ENCODE assay signal across 21 cellular contexts in the genomic region with DNA sequence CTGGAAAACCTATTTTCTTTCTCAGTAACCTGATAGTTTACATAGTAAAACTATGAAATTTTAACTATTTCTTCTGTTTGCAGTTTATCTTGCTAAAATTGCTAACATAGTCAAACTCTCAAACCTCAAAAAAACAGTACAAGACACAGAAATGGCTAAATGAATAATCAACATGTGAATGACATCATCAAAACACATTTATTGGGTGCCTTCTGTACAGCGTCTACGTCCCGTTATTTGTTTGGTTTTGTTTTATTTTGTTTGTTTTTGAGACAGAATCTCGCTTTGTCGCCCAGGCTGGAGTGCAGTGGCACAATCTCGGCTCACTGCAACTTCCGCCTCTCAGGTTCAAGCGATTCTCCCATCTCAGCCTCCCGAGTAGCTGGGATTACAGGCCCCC. TPM values are rescaled to one million over a fixed set of nuclear protein-coding genes. Genes with fewer than 3 reads are reported as not detected.
A peak's percentile ranks its signal among the peaks of the same experiment; 100 is the strongest.
DNase-seq lines count a peak whose midpoint lies in the region; ATAC-seq, FAIRE-seq and TF ChIP-seq lines count a peak whose summit lies in the region.
"Had no signal": no experiment of that assay in that cellular context is flagged by ENCODE, and none has a peak within 500 bp of the region (broad histone marks: within the 10 kb centered on the region; RNA-seq: fewer than 3 reads in every experiment).

No MANE protein-coding gene starts in this region.

- H3K36me3 Mint-ChIP-seq in activated naive CD8-positive, alpha-beta T cell = peaks cover 7% of the 10 kb centered on the region
- H3K36me3 Mint-ChIP-seq in activated naive CD8-positive, alpha-beta T cell treated with anti-CD3 and anti-CD28 coated beads for 36 hours = peaks cover 44% of the 10 kb centered on the region
- H3K36me3 Mint-ChIP-seq in CD4-positive, CD25-positive, alpha-beta regulatory T cell = peaks cover 32% of the 10 kb centered on the region

- POLR2A ChIA-PET in HEK293 (lab: Yijun Ruan, JAX) (no interaction called here), GM12878 (lab: Charles Lee) (interaction anchor here (0.6 kb wide), 1 partner anchor 9 kb away, joined by 3 read pairs; no protein-coding TSS in a partner anchor)

- ATAC-seq in CD4-positive, CD25-positive, alpha-beta regulatory T cell (ENCODE audit: low read depth in 2 of 2) = no peak
- no peak for ATAC-seq in GM12878
- ATAC-seq: HCT116 had no signal

- no peak for TF ChIP-seq RAD21 in GM12878 (IDR thresholded peaks at IDR 0.05; ENCODE audit: insufficient read depth, low read depth, low read length)

- FAIRE-seq in GM12878 (lab: Jason Lieb, UNC) = no peak
- FAIRE-seq: A204.1, D721Med, G401.6, HTR-8/SVneo had no signal

- RAD21 ChIA-PET in GM12878 (lab: Charles Lee; ENCODE audit: unreplicated experiment) = no interaction called here

- 99% methylated on average over 9 of the region's 9 CpGs for WGBS in GM12878 (ENCODE audit: insufficient coverage, insufficient replicate concordance, low lambda C conversion rate, missing lambda C conversion rate)

- H3K27ac Mint-ChIP-seq in activated naive CD8-positive, alpha-beta T cell = peak overlapping the region; percentile 13
- H3K27ac Mint-ChIP-seq in activated naive CD8-positive, alpha-beta T cell treated with anti-CD3 and anti-CD28 coated beads for 36 hours = no peak overlapping the region
- peak overlapping the region in 2 of 3 donors; percentile 30 to 83 for H3K27ac Mint-ChIP-seq in CD4-positive, CD25-positive, alpha-beta regulatory T cell
- H3K27ac Mint-ChIP-seq: CD4-positive, alpha-beta T cell; IgD-negative memory B cell had no signal

- no peak overlapping the region for H3K27ac ChIP-seq in CD4-positive, CD25-positive, alpha-beta regulatory T cell (ENCODE audit: insufficient read depth, low read length, poor library complexity, severe bottlenecking)
- H3K27ac ChIP-seq in HEK293 (ENCODE audit: extremely low read depth, low read depth, low read length) = no peak overlapping the region
- H3K27ac ChIP-seq in GM12878 (ENCODE audit: control insufficient read depth, insufficient read depth) = no peak overlapping the region

- H3K4me3 Mint-ChIP-seq in activated naive CD8-positive, alpha-beta T cell = no peak overlapping the region
- no peak overlapping the region for H3K4me3 Mint-ChIP-seq in activated naive CD8-positive, alpha-beta T cell treated with anti-CD3 and anti-CD28 coated beads for 36 hours
- H3K4me3 Mint-ChIP-seq in CD4-positive, CD25-positive, alpha-beta regulatory T cell = no peak overlapping the region
- H3K4me3 Mint-ChIP-seq: CD4-positive, alpha-beta T cell; IgD-negative memory B cell had no signal

- peaks cover 5% of the 10 kb centered on the region for H3K4me1 ChIP-seq in CD4-positive, CD25-positive, alpha-beta regulatory T cell (ENCODE audit: control insufficient read depth, insufficient read depth, low read length, poor library complexity, severe bottlenecking)
- no peaks in the 10 kb centered on the region for H3K4me1 ChIP-seq in HEK293 (ENCODE audit: control insufficient read depth, insufficient read depth, low read length)
- peaks cover 18% of the 10 kb centered on the region for H3K4me1 ChIP-seq in GM12878 (ENCODE audit: control insufficient read depth, insufficient read depth, low read length)
- H3K4me1 ChIP-seq: BE2C, Caco-2 had no signal

- 0 out of 2 replicates have a peak, but pooled peaks cover 3% of the 10 kb centered on the region for H4K20me1 ChIP-seq in GM12878 (ENCODE audit: control insufficient read depth, insufficient read depth)

- no peak for TF ChIP-seq CTCF in HEK293 (tag by site-specific recombination; IDR thresholded peaks at IDR 0.05)
- TF ChIP-seq CTCF in GM12878 (IDR thresholded peaks at IDR 0.05 in 2 of 3, conservative IDR thresholded peaks at IDR 0.05 in 1 of 3; ENCODE audit: control insufficient read depth in 2 of 3, extremely low read depth in 1 of 3, insufficient read depth in 1 of 3, low read depth in 3 of 3, low read length in 3 of 3) = no peak

- TF ChIP-seq EP300 in GM12878 (IDR thresholded peaks at IDR 0.05; ENCODE audit: borderline replicate concordance in 1 of 2, control insufficient read depth in 1 of 2, low read depth in 2 of 2, low read length in 2 of 2) = no peak

- peaks cover 41% of the 10 kb centered on the region for H3K4me1 Mint-ChIP-seq in activated naive CD8-positive, alpha-beta T cell (ENCODE audit: low read depth)
- H3K4me1 Mint-ChIP-seq in activated naive CD8-positive, alpha-beta T cell treated with anti-CD3 and anti-CD28 coated beads for 36 hours = peaks cover 28% of the 10 kb centered on the region
- H3K4me1 Mint-ChIP-seq in CD4-positive, CD25-positive, alpha-beta regulatory T cell = peaks cover 18 to 52% (median 33%) of the 10 kb centered on the region in 4 donors

- no peak overlapping the region for H3K9ac ChIP-seq in GM12878 (ENCODE audit: control insufficient read depth, insufficient read depth, low read length)

- CTCF ChIA-PET in HEK293 (lab: Yijun Ruan, JAX) = interaction anchor here (0.7 kb wide), 1 partner anchor 56 kb away, joined by 4 read pairs; no protein-coding TSS in a partner anchor
- CTCF ChIA-PET in GM12878 (lab: Yijun Ruan, JAX) = interaction anchor here (0.7 kb wide), 1 partner anchor 19 kb away, joined by 5 read pairs; no protein-coding TSS in a partner anchor

- no peak overlapping the region for H3K4me2 ChIP-seq in GM12878 (ENCODE audit: control insufficient read depth, insufficient read depth)

- no peak for DNase-seq in activated naive CD8-positive, alpha-beta T cell treated with anti-CD3 and anti-CD28 coated beads for 36 hours
- DNase-seq in CD4-positive, CD25-positive, alpha-beta regulatory T cell = no peak
- DNase-seq in GM12878 (ENCODE audit: low read depth, low spot score) (no peak), putamen (ENCODE audit: low spot score) (no peak), activated gamma-delta T cell treated with Interleukin-2 at 50 U/mL for 16 hours (no peak)
- no peak for DNase-seq in stimulated activated CD4-positive, alpha-beta T cell treated with anti-CD3 and anti-CD28 coated beads, Interleukin-2, amount 100 ng/mL, for 24 hours
- DNase-seq: ACHN; BE2C; C1 segment of cervical spinal cord; Caco-2; CD4-positive, alpha-beta T cell; GOT3; H7 had no signal

- no peaks in the 10 kb centered on the region for H3K27me3 ChIP-seq in CD4-positive, CD25-positive, alpha-beta regulatory T cell (ENCODE audit: control insufficient read depth, insufficient read depth, low read length)
- no peaks in the 10 kb centered on the region for H3K27me3 ChIP-seq in GM12878 (replicated peaks in 1 of 2; ENCODE audit: control insufficient read depth in 2 of 2, insufficient read depth in 2 of 2, low read length in 1 of 2)
- H3K27me3 ChIP-seq: BE2C had no signal

- SMC1A ChIA-PET in GM12878 (lab: Charles Lee; ENCODE audit: uncharacterized antibody, unreplicated experiment) = interaction anchor here (3.1 kb wide), 1 partner anchor 11 kb away, joined by 11 read pairs; a partner anchor contains a TSS

- H3K79me2 ChIP-seq in GM12878 (ENCODE audit: control insufficient read depth, insufficient read depth, low read length) = no peaks in the 10 kb centered on the region; the same call in none of the 2 replicates

- no peaks in the 10 kb centered on the region for H3K9me3 ChIP-seq in CD4-positive, CD25-positive, alpha-beta regulatory T cell (ENCODE audit: control insufficient read depth in 2 of 2, low read length in 2 of 2)
- H3K9me3 ChIP-seq in HEK293 (ENCODE audit: control insufficient read depth, insufficient read depth, low read depth, low read length) (no peaks in the 10 kb centered on the region), GM12878 (replicated peaks; ENCODE audit: control insufficient read depth, insufficient read depth, low read length) (no peaks in the 10 kb centered on the region)
- H3K9me3 ChIP-seq: BE2C, Caco-2 had no signal

- H2AFZ ChIP-seq in GM12878 (ENCODE audit: control insufficient read depth, low read depth, low read length) = no peak overlapping the region

- H3K36me3 ChIP-seq in CD4-positive, CD25-positive, alpha-beta regulatory T cell (ENCODE audit: control insufficient read depth, insufficient read depth, low read length) = peaks cover 76% of the 10 kb centered on the region
- peaks cover 88 to 92% of the 10 kb centered on the region in 2 experiments for H3K36me3 ChIP-seq in HEK293 (ENCODE audit: control insufficient read depth in 2 of 2, insufficient read depth in 1 of 2, low read length in 2 of 2)
- peaks cover 0 to 38% of the 10 kb centered on the region in 2 experiments; a peak in 3 of 4 replicates for H3K36me3 ChIP-seq in GM12878 (ENCODE audit: control insufficient read depth in 2 of 2, insufficient read depth in 2 of 2, low read length in 1 of 2)

- BruUV-seq in GM12878 (replicated peaks; lab: Mats Ljungman, UMichigan) = no TSS peak

- H3K9me3 Mint-ChIP-seq in activated naive CD8-positive, alpha-beta T cell (ENCODE audit: low read depth) = no peaks in the 10 kb centered on the region
- no peaks in the 10 kb centered on the region for H3K9me3 Mint-ChIP-seq in activated naive CD8-positive, alpha-beta T cell treated with anti-CD3 and anti-CD28 coated beads for 36 hours
- no peaks in the 10 kb centered on the region for H3K9me3 Mint-ChIP-seq in CD4-positive, CD25-positive, alpha-beta regulatory T cell
- H3K9me3 Mint-ChIP-seq: CD4-positive, alpha-beta T cell; IgD-negative memory B cell had no signal

- in situ Hi-C loops in GM12878 (cut with MboI) = no loop called here

- no peaks in the 10 kb centered on the region for H3K27me3 Mint-ChIP-seq in activated naive CD8-positive, alpha-beta T cell
- H3K27me3 Mint-ChIP-seq in activated naive CD8-positive, alpha-beta T cell treated with anti-CD3 and anti-CD28 coated beads for 36 hours = no peaks in the 10 kb centered on the region
- no peaks in the 10 kb centered on the region for H3K27me3 Mint-ChIP-seq in CD4-positive, CD25-positive, alpha-beta regulatory T cell
- H3K27me3 Mint-ChIP-seq: CD4-positive, alpha-beta T cell; IgD-negative memory B cell had no signal

- intact Hi-C loops in GM12878 (cut with micrococcal nuclease; ENCODE audit: unreplicated experiment) = no loop called here

- TF ChIP-seq POLR2A in GM12878 (IDR thresholded peaks at IDR 0.05; ENCODE audit: low read depth, low read length) = no peak

- no peak overlapping the region for H3K4me3 ChIP-seq in CD4-positive, CD25-positive, alpha-beta regulatory T cell (ENCODE audit: low read depth, low read length)
- H3K4me3 ChIP-seq in HEK293 (ENCODE audit: low read depth, low read length) = no peak overlapping the region
- no peak overlapping the region for H3K4me3 ChIP-seq in GM12878

RNA-seq across cellular contexts. Expression of a gene that starts 11.2 kb away (rescaled TPM):
- total RNA-seq in activated naive CD8-positive, alpha-beta T cell treated with anti-CD3 and anti-CD28 coated beads for 36 hours = 100 to 1,000 TPM; 143 to 156 TPM
- total RNA-seq in CD4-positive, CD25-positive, alpha-beta regulatory T cell = 175 TPM
- polyA plus RNA-seq in CD4-positive, CD25-positive, alpha-beta regulatory T cell = 10 to 100 TPM; 68.9 to 74.8 (median 70.2) TPM
- 98.8 and 100 TPM in 2 replicates for total RNA-seq in GM12878 (2013; cell fraction: nucleolus; rRNA removed)
- total RNA-seq in GM12878 (2014; rRNA removed) = 61.2 and 83.5 TPM in 2 replicates
- total RNA-seq in GM12878 (2014; rRNA removed; fragmentation: Illumina TruSeq; extraction: Trizol) = 119 and 132 TPM in 2 replicates
- 89.2 and 95.2 TPM in 2 replicates for total RNA-seq in GM12878 (2021)
- polyA plus RNA-seq in GM12878 (2011; ENCODE audit: low read depth) = 36.8 TPM
- 55.7 and 103 TPM in 2 replicates for polyA plus RNA-seq in GM12878 (2011; rRNA removed)
- polyA plus RNA-seq in GM12878 (2011; cell fraction: cytosol; rRNA removed) = 38.1 and 41.8 TPM in 2 replicates
- 29.9 and 35.9 TPM in 2 replicates for polyA plus RNA-seq in GM12878 (2011; cell fraction: nucleus; rRNA removed)
- 97.1 and 116 TPM in 2 replicates for polyA plus RNA-seq in GM12878 (2012)
- polyA plus RNA-seq in GM12878 (2014; fragmentation: Illumina TruSeq; extraction: Trizol) = 89.9 and 127 TPM in 2 replicates
- 100 to 1,000 TPM in 1 of 2 experiments, 10 to 100 TPM in 1; 98.2 to 124 TPM for polyA plus RNA-seq in GM12878 (2014; fragmentation: Nextera tagmentation; extraction: Ambion mirVana)
- polyA plus RNA-seq in GM12878 (2014; rRNA removed) = 46.4 and 56.0 TPM in 2 replicates
- polyA plus RNA-seq in GM12878 (2016; fragmentation: Nextera tagmentation; extraction: Ambion mirVana) = 100 to 1,000 TPM; 119 to 130 TPM
- polyA minus RNA-seq in GM12878 (2011; rRNA and poly(A)+ RNA removed) = 16.0 and 32.3 TPM in 2 replicates
- 8.3 and 22.2 TPM in 2 replicates for polyA minus RNA-seq in GM12878 (2011; cell fraction: cytosol; rRNA and poly(A)+ RNA removed)
- polyA minus RNA-seq in GM12878 (2011; cell fraction: nucleus; rRNA and poly(A)+ RNA removed) = 28.5 and 31.9 TPM in 2 replicates

RNA-seq across cellular contexts. Expression of a gene that starts 21.2 kb away (rescaled TPM):
- 100 to 1,000 TPM; 131 to 150 TPM for total RNA-seq in activated naive CD8-positive, alpha-beta T cell treated with anti-CD3 and anti-CD28 coated beads for 36 hours
- total RNA-seq in CD4-positive, CD25-positive, alpha-beta regulatory T cell = 102 TPM
- 10 to 100 TPM; 50.5 to 67.9 (median 55.2) TPM for polyA plus RNA-seq in CD4-positive, CD25-positive, alpha-beta regulatory T cell
- total RNA-seq in GM12878 (2013; cell fraction: nucleolus; rRNA removed) = 52.5 and 52.8 TPM in 2 replicates
- total RNA-seq in GM12878 (2014; rRNA removed) (75.1 and 89.7 TPM in 2 replicates), GM12878 (2014; rRNA removed; fragmentation: Illumina TruSeq; extraction: Trizol) (58.8 and 59.9 TPM in 2 replicates), GM12878 (2021) (120 and 125 TPM in 2 replicates)
- 58.2 TPM for polyA plus RNA-seq in GM12878 (2011; ENCODE audit: low read depth)
- polyA plus RNA-seq in GM12878 (2011; rRNA removed) (138 and 178 TPM in 2 replicates), GM12878 (2014; fragmentation: Illumina TruSeq; extraction: Trizol) (95.3 and 116 TPM in 2 replicates), GM12878 (2014; fragmentation: Nextera tagmentation; extraction: Ambion mirVana) (10 to 100 TPM; 39.8 to 60.1 TPM), GM12878 (2014; rRNA removed) (58.2 and 66.2 TPM in 2 replicates), GM12878 (2016; fragmentation: Nextera tagmentation; extraction: Ambion mirVana) (10 to 100 TPM; 68.4 to 71.9 TPM)
- 43.9 and 51.8 TPM in 2 replicates for polyA plus RNA-seq in GM12878 (2011; cell fraction: cytosol; rRNA removed)
- 31.3 TPM in 2 replicates for polyA plus RNA-seq in GM12878 (2011; cell fraction: nucleus; rRNA removed)
- 94.4 and 116 TPM in 2 replicates for polyA plus RNA-seq in GM12878 (2012)
- polyA minus RNA-seq in GM12878 (2011; rRNA and poly(A)+ RNA removed) = 35.0 and 43.1 TPM in 2 replicates
- 27.3 and 28.9 TPM in 2 replicates for polyA minus RNA-seq in GM12878 (2011; cell fraction: cytosol; rRNA and poly(A)+ RNA removed)
- polyA minus RNA-seq in GM12878 (2011; cell fraction: nucleus; rRNA and poly(A)+ RNA removed) = 15.8 and 28.3 TPM in 2 replicates
